Comparison of ENCODE assay signal across 1 cellular context in the genomic region with DNA sequence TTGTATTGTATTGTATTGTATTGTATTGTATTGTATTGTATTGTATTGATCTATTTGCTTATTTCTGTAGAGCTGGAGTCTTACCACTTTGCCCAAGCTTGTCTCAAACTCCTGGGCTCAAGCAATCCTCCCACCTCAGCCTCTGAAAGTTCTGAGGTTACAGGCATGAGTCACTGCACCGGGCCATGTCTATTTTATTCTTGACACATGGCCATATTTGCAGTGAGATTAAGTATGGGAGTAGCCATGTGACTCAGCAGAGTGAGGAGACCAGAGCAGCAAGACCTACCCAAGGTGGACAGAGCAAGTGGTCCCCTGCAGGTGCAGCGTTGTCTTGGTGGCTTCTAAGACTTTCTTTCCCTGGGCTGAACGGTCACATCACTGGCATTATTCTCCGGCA.
TF ChIP-seq lines count a peak whose summit lies in the region.

No MANE protein-coding gene starts in this region.

TF ChIP-seq in K562, 482 proteins besides CTCF, POLR2A, EP300 and RAD21 (continued from another document and continues in another):
- TF ChIP-seq, protein P1, sequence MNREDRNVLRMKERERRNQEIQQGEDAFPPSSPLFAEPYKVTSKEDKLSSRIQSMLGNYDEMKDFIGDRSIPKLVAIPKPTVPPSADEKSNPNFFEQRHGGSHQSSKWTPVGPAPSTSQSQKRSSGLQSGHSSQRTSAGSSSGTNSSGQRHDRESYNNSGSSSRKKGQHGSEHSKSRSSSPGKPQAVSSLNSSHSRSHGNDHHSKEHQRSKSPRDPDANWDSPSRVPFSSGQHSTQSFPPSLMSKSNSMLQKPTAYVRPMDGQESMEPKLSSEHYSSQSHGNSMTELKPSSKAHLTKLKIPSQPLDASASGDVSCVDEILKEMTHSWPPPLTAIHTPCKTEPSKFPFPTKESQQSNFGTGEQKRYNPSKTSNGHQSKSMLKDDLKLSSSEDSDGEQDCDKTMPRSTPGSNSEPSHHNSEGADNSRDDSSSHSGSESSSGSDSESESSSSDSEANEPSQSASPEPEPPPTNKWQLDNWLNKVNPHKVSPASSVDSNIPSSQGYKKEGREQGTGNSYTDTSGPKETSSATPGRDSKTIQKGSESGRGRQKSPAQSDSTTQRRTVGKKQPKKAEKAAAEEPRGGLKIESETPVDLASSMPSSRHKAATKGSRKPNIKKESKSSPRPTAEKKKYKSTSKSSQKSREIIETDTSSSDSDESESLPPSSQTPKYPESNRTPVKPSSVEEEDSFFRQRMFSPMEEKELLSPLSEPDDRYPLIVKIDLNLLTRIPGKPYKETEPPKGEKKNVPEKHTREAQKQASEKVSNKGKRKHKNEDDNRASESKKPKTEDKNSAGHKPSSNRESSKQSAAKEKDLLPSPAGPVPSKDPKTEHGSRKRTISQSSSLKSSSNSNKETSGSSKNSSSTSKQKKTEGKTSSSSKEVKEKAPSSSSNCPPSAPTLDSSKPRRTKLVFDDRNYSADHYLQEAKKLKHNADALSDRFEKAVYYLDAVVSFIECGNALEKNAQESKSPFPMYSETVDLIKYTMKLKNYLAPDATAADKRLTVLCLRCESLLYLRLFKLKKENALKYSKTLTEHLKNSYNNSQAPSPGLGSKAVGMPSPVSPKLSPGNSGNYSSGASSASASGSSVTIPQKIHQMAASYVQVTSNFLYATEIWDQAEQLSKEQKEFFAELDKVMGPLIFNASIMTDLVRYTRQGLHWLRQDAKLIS (CRISPR knock-in tag; IDR thresholded peaks at IDR 0.05) = no peak
- TF ChIP-seq TEAD4 (IDR thresholded peaks at IDR 0.05; ENCODE audit: low read length) = peak; percentile 37; the same call in 1 of the 2 replicates
- no peak for TF ChIP-seq TEAD4 (CRISPR knock-in tag; IDR thresholded peaks at IDR 0.05; ENCODE audit: borderline replicate concordance)
- TF ChIP-seq SREBF1 (IDR thresholded peaks at IDR 0.05; ENCODE audit: borderline replicate concordance, low read depth, low read length) = no peak
- no peak for TF ChIP-seq RBM14 (IDR thresholded peaks at IDR 0.05; ENCODE audit: borderline replicate concordance, insufficient read depth, low read depth, low read length)
- no peak for TF ChIP-seq ZNF431 (CRISPR knock-in tag; IDR thresholded peaks at IDR 0.05)
- peak in 1 of 2 experiments; percentile 89; a peak in 2 of 4 replicates for TF ChIP-seq SRF (CRISPR knock-in tag; IDR thresholded peaks at IDR 0.05)
- TF ChIP-seq ZNF778 (CRISPR knock-in tag; IDR thresholded peaks at IDR 0.05) = no peak
- peak; percentile 70 for TF ChIP-seq MAFF (IDR thresholded peaks at IDR 0.05; ENCODE audit: low read length)
- TF ChIP-seq, protein P2, sequence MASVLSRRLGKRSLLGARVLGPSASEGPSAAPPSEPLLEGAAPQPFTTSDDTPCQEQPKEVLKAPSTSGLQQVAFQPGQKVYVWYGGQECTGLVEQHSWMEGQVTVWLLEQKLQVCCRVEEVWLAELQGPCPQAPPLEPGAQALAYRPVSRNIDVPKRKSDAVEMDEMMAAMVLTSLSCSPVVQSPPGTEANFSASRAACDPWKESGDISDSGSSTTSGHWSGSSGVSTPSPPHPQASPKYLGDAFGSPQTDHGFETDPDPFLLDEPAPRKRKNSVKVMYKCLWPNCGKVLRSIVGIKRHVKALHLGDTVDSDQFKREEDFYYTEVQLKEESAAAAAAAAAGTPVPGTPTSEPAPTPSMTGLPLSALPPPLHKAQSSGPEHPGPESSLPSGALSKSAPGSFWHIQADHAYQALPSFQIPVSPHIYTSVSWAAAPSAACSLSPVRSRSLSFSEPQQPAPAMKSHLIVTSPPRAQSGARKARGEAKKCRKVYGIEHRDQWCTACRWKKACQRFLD (CRISPR knock-in tag; IDR thresholded peaks at IDR 0.05) = no peak
- TF ChIP-seq GABPB1 (CRISPR knock-in tag; IDR thresholded peaks at IDR 0.05) = no peak
- TF ChIP-seq HNRNPH1 (optimal IDR thresholded peaks at IDR 0.05; ENCODE audit: low read depth, low read length) = no peak
- TF ChIP-seq ZNF384 (IDR thresholded peaks at IDR 0.05; ENCODE audit: low read depth, low read length) = no peak
- TF ChIP-seq, protein P3, sequence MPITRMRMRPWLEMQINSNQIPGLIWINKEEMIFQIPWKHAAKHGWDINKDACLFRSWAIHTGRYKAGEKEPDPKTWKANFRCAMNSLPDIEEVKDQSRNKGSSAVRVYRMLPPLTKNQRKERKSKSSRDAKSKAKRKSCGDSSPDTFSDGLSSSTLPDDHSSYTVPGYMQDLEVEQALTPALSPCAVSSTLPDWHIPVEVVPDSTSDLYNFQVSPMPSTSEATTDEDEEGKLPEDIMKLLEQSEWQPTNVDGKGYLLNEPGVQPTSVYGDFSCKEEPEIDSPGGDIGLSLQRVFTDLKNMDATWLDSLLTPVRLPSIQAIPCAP (CRISPR knock-in tag; IDR thresholded peaks at IDR 0.05; ENCODE audit: borderline replicate concordance) = no peak
- no peak for TF ChIP-seq DIDO1 (tag; IDR thresholded peaks at IDR 0.05; ENCODE audit: low read depth)
- TF ChIP-seq ZNF121 (CRISPR knock-in tag; conservative IDR thresholded peaks at IDR 0.05) = peak; percentile 90
- no peak for TF ChIP-seq TBP (optimal IDR thresholded peaks at IDR 0.05; ENCODE audit: low read depth, low read length)
- TF ChIP-seq, protein P4, sequence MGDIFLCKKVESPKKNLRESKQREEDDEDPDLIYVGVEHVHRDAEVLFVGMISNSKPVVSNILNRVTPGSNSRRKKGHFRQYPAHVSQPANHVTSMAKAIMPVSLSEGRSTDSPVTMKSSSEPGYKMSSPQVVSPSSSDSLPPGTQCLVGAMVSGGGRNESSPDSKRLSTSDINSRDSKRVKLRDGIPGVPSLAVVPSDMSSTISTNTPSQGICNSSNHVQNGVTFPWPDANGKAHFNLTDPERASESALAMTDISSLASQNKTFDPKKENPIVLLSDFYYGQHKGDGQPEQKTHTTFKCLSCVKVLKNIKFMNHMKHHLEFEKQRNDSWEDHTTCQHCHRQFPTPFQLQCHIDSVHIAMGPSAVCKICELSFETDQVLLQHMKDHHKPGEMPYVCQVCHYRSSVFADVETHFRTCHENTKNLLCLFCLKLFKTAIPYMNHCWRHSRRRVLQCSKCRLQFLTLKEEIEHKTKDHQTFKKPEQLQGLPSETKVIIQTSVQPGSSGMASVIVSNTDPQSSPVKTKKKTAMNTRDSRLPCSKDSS (IDR thresholded peaks at IDR 0.05; ENCODE audit: low read depth, partially characterized antibody) = no peak
- TF ChIP-seq ZNF589 (CRISPR knock-in tag; IDR thresholded peaks at IDR 0.05; ENCODE audit: low read depth) = peak; percentile 54; the same call in 1 of the 2 replicates
- TF ChIP-seq, protein P5, sequence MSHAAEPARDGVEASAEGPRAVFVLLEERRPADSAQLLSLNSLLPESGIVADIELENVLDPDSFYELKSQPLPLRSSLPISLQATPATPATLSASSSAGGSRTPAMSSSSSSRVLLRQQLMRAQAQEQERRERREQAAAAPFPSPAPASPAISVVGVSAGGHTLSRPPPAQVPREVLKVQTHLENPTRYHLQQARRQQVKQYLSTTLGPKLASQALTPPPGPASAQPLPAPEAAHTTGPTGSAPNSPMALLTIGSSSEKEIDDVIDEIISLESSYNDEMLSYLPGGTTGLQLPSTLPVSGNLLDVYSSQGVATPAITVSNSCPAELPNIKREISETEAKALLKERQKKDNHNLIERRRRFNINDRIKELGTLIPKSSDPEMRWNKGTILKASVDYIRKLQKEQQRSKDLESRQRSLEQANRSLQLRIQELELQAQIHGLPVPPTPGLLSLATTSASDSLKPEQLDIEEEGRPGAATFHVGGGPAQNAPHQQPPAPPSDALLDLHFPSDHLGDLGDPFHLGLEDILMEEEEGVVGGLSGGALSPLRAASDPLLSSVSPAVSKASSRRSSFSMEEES (CRISPR knock-in tag; IDR thresholded peaks at IDR 0.05) = no peak
- no peak for TF ChIP-seq RBM15 (IDR thresholded peaks at IDR 0.05; ENCODE audit: insufficient read depth, low read length)
- no peak for TF ChIP-seq TAF7 (tag; IDR thresholded peaks at IDR 0.05)
- no peak for TF ChIP-seq ZNF263 (CRISPR knock-in tag; IDR thresholded peaks at IDR 0.05; ENCODE audit: borderline replicate concordance)
- no peak for TF ChIP-seq ZFP36 (IDR thresholded peaks at IDR 0.05; ENCODE audit: low read depth, low read length, partially characterized antibody)
- TF ChIP-seq MIER1 (IDR thresholded peaks at IDR 0.05; ENCODE audit: low read depth) = no peak
- TF ChIP-seq TRIM28 (IDR thresholded peaks at IDR 0.05) = no peak
- no peak for TF ChIP-seq POLR2AphosphoS5 (IDR thresholded peaks at IDR 0.05; ENCODE audit: control insufficient read depth, insufficient read depth, low read depth, low read length)
- TF ChIP-seq, protein P6, sequence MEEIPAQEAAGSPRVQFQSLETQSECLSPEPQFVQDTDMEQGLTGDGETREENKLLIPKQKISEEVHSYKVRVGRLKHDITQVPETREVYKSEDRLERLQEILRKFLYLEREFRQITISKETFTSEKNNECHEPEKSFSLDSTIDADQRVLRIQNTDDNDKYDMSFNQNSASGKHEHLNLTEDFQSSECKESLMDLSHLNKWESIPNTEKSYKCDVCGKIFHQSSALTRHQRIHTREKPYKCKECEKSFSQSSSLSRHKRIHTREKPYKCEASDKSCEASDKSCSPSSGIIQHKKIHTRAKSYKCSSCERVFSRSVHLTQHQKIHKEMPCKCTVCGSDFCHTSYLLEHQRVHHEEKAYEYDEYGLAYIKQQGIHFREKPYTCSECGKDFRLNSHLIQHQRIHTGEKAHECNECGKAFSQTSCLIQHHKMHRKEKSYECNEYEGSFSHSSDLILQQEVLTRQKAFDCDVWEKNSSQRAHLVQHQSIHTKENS (CRISPR knock-in tag; IDR thresholded peaks at IDR 0.05) = no peak
- peak; percentile 35; the same call in 1 of the 2 replicates for TF ChIP-seq NCOR1 (IDR thresholded peaks at IDR 0.05)
- TF ChIP-seq, protein P7, sequence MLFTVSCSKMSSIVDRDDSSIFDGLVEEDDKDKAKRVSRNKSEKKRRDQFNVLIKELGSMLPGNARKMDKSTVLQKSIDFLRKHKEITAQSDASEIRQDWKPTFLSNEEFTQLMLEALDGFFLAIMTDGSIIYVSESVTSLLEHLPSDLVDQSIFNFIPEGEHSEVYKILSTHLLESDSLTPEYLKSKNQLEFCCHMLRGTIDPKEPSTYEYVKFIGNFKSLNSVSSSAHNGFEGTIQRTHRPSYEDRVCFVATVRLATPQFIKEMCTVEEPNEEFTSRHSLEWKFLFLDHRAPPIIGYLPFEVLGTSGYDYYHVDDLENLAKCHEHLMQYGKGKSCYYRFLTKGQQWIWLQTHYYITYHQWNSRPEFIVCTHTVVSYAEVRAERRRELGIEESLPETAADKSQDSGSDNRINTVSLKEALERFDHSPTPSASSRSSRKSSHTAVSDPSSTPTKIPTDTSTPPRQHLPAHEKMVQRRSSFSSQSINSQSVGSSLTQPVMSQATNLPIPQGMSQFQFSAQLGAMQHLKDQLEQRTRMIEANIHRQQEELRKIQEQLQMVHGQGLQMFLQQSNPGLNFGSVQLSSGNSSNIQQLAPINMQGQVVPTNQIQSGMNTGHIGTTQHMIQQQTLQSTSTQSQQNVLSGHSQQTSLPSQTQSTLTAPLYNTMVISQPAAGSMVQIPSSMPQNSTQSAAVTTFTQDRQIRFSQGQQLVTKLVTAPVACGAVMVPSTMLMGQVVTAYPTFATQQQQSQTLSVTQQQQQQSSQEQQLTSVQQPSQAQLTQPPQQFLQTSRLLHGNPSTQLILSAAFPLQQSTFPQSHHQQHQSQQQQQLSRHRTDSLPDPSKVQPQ (CRISPR knock-in tag; IDR thresholded peaks at IDR 0.05; ENCODE audit: borderline replicate concordance) = no peak
- no peak for TF ChIP-seq ESRRB (CRISPR knock-in tag; IDR thresholded peaks at IDR 0.05; ENCODE audit: borderline replicate concordance)
- no peak for TF ChIP-seq BRD9 (IDR thresholded peaks at IDR 0.05; ENCODE audit: low read depth, partially characterized antibody)
- TF ChIP-seq, protein P8, sequence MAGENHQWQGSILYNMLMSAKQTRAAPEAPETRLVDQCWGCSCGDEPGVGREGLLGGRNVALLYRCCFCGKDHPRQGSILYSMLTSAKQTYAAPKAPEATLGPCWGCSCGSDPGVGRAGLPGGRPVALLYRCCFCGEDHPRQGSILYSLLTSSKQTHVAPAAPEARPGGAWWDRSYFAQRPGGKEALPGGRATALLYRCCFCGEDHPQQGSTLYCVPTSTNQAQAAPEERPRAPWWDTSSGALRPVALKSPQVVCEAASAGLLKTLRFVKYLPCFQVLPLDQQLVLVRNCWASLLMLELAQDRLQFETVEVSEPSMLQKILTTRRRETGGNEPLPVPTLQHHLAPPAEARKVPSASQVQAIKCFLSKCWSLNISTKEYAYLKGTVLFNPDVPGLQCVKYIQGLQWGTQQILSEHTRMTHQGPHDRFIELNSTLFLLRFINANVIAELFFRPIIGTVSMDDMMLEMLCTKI (IDR thresholded peaks at IDR 0.05; ENCODE audit: partially characterized antibody) = no peak
- TF ChIP-seq, protein P9, sequence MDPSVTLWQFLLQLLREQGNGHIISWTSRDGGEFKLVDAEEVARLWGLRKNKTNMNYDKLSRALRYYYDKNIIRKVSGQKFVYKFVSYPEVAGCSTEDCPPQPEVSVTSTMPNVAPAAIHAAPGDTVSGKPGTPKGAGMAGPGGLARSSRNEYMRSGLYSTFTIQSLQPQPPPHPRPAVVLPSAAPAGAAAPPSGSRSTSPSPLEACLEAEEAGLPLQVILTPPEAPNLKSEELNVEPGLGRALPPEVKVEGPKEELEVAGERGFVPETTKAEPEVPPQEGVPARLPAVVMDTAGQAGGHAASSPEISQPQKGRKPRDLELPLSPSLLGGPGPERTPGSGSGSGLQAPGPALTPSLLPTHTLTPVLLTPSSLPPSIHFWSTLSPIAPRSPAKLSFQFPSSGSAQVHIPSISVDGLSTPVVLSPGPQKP (CRISPR knock-in tag; IDR thresholded peaks at IDR 0.05) = no peak
- TF ChIP-seq TBL1XR1 (IDR thresholded peaks at IDR 0.05; ENCODE audit: low read length in 2 of 2) = no peak
- TF ChIP-seq MTA3 (IDR thresholded peaks at IDR 0.05; ENCODE audit: borderline replicate concordance) = no peak
- peak; percentile 83 for TF ChIP-seq SMARCE1 (IDR thresholded peaks at IDR 0.05)
- TF ChIP-seq SIN3A (IDR thresholded peaks at IDR 0.05; ENCODE audit: borderline replicate concordance in 2 of 2, control insufficient read depth in 1 of 2, low read depth in 2 of 2, low read length in 2 of 2) = no peak
- TF ChIP-seq SOX6 (IDR thresholded peaks at IDR 0.05) = no peak; the same call in 1 of the 2 replicates
- TF ChIP-seq, protein P10, sequence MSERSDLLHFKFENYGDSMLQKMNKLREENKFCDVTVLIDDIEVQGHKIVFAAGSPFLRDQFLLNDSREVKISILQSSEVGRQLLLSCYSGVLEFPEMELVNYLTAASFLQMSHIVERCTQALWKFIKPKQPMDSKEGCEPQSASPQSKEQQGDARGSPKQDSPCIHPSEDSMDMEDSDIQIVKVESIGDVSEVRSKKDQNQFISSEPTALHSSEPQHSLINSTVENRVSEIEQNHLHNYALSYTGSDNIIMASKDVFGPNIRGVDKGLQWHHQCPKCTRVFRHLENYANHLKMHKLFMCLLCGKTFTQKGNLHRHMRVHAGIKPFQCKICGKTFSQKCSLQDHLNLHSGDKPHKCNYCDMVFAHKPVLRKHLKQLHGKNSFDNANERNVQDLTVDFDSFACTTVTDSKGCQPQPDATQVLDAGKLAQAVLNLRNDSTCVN (CRISPR knock-in tag; IDR thresholded peaks at IDR 0.05) = no peak
- 0 out of 2 replicates have a peak, but pooled peaks have one; percentile 22 for TF ChIP-seq EGR1 (conservative IDR thresholded peaks at IDR 0.05)
- TF ChIP-seq SETDB1 (IDR thresholded peaks at IDR 0.05; ENCODE audit: low read length) = no peak
- TF ChIP-seq NCOA1 (IDR thresholded peaks at IDR 0.05; ENCODE audit: low read depth) = no peak
- TF ChIP-seq, protein P11, sequence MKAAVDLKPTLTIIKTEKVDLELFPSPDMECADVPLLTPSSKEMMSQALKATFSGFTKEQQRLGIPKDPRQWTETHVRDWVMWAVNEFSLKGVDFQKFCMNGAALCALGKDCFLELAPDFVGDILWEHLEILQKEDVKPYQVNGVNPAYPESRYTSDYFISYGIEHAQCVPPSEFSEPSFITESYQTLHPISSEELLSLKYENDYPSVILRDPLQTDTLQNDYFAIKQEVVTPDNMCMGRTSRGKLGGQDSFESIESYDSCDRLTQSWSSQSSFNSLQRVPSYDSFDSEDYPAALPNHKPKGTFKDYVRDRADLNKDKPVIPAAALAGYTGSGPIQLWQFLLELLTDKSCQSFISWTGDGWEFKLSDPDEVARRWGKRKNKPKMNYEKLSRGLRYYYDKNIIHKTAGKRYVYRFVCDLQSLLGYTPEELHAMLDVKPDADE (conservative IDR thresholded peaks at IDR 0.05; ENCODE audit: control insufficient read depth, low read depth, low read length) = no peak
